In the genomic region with DNA sequence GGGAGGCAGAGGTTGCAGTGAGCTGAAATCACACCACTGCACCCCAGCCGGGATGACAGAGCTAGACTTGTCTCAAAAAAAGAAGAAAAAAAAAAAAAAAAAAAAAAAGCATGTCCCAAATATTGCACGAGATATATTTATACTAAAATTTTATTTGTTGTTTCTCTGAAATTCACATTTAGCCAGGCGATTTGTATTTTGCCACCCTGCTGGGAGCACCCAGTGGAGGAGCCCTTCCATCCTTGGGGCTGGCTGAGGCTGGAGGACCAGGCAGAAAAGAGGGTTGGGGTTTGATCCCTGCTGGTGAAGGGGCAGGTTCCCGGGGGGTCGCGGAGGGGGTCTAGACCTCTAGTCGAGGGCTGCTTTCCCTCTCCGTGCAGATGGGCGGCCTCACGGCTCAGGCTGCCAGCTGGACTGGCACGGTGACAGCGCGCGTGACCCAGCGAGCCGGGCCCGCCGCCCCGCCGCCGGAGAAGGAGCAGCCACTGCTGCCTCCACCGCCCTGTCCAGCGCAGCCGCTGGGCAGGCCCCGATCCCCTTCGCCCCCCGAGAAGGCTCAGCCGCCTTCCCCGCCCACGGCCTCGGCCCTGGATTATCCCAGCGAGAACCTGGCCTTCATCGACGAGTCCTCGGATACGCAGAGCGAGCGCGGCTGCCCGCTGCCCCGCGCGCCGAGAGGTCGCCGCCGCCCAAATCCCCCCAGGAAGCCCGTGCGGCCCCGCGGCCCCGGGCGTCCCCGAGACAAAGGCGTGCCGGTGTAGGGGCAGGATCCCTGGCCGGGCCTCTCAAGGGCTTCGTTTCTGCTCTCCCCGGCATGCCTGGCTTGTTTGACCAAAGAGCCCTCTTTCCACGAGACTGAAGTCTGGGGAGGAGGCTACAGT, we compare ENCODE assay signal across 9 cellular contexts. TPM values are rescaled to one million over a fixed set of nuclear protein-coding genes. Genes with fewer than 3 reads are reported as not detected.
A peak's percentile ranks its signal among the peaks of the same experiment; 100 is the strongest.
DNase-seq lines count a peak whose midpoint lies in the region; TF ChIP-seq lines count a peak whose summit lies in the region.
"Had no signal": no experiment of that assay in that cellular context is flagged by ENCODE, and none has a peak within 500 bp of the region (broad histone marks: within the 10 kb centered on the region; RNA-seq: fewer than 3 reads in every experiment).

No MANE protein-coding gene starts in this region.

- peaks cover 11% of the 10 kb centered on the region for H3F3A ChIP-seq in MM.1S (ENCODE audit: insufficient read depth, low read length)

- H3K27ac ChIP-seq in MM.1S (ENCODE audit: low read length), result no peak overlapping the region
- no peak overlapping the region for H3K27ac ChIP-seq in fibroblast of lung (ENCODE audit: insufficient read depth, low read length)
- H3K27ac ChIP-seq in effector memory CD4-positive, alpha-beta T cell (ENCODE audit: insufficient read depth, low read length, poor library complexity, severe bottlenecking), result no peak overlapping the region

- H3K4me3 ChIP-seq in MM.1S (ENCODE audit: low read length) (no peak overlapping the region), fibroblast of lung (replicated peaks in 1 of 4; ENCODE audit: control extremely low read depth in 1 of 4, insufficient read depth in 1 of 4, low read depth in 3 of 4, low read length in 4 of 4) (peak overlapping the region in 2 of 4 experiments; percentile 12 to 34), neuron (ENCODE audit: low read length) (peak overlapping the region; percentile 29), HAP-1 (no peak overlapping the region)
- no peak overlapping the region for H3K4me3 ChIP-seq in effector memory CD4-positive, alpha-beta T cell (ENCODE audit: insufficient read depth, low read depth, low read length, poor library complexity, severe bottlenecking)

- no peaks in the 10 kb centered on the region for H3K36me3 ChIP-seq in MM.1S (replicated peaks; ENCODE audit: insufficient read depth, low read length)
- H3K36me3 ChIP-seq in fibroblast of lung (ENCODE audit: control insufficient read depth, insufficient read depth, low read length), result no peaks in the 10 kb centered on the region
- no peaks in the 10 kb centered on the region for H3K36me3 ChIP-seq in neuron (ENCODE audit: insufficient read depth, low read length)
- H3K36me3 ChIP-seq in HAP-1 (replicated peaks), result no peaks in the 10 kb centered on the region
- no peaks in the 10 kb centered on the region for H3K36me3 ChIP-seq in effector memory CD4-positive, alpha-beta T cell (ENCODE audit: control insufficient read depth, insufficient read depth, low read length)

- H4K20me1 ChIP-seq in MM.1S (ENCODE audit: insufficient read depth, low read length), result no peaks in the 10 kb centered on the region
- H4K20me1 ChIP-seq in fibroblast of lung (ENCODE audit: control insufficient read depth, extremely low read depth, insufficient read depth, low read length), result no peaks in the 10 kb centered on the region

- in situ Hi-C loops in HAP-1 (cut with MboI; ENCODE audit: low sequenced_read_pairs), result no loop called here

- DNase-seq in AG08396 (ENCODE audit: low spot score) (peak; percentile 69), MM.1S (peak; percentile 4), fibroblast of lung (ENCODE audit: low read depth in 2 of 2) (peak in 1 of 2 donors; percentile 28), HAP-1 (ENCODE audit: low spot score in 2 of 2) (no peak), HuH-7.5 (ENCODE audit: low spot score) (no peak)
- DNase-seq in effector memory CD4-positive, alpha-beta T cell, result no peak
- no peak for DNase-seq in activated CD4-positive, alpha-beta T cell treated with anti-CD3 and anti-CD28 coated beads for 48 hours

- H3K9ac ChIP-seq in MM.1S (ENCODE audit: low read length), result no peak overlapping the region
- peak overlapping the region; percentile 28 for H3K9ac ChIP-seq in fibroblast of lung (ENCODE audit: insufficient read depth, low read length)

- H3K4me1 ChIP-seq in MM.1S (ENCODE audit: low read length), result peaks cover 16% of the 10 kb centered on the region
- peaks cover 6% of the 10 kb centered on the region for H3K4me1 ChIP-seq in fibroblast of lung (ENCODE audit: control insufficient read depth, extremely low read depth, insufficient read depth, low read length)
- H3K4me1 ChIP-seq in neuron (ENCODE audit: insufficient read depth, low read length), result peaks cover 27% of the 10 kb centered on the region
- H3K4me1 ChIP-seq in HAP-1, result peaks cover 7% of the 10 kb centered on the region; the same call in 1 of the 2 replicates
- peaks cover 37% of the 10 kb centered on the region for H3K4me1 ChIP-seq in effector memory CD4-positive, alpha-beta T cell (ENCODE audit: control insufficient read depth, insufficient read depth, low read length, poor library complexity, severe bottlenecking)

- H3K27me3 ChIP-seq in MM.1S (replicated peaks; ENCODE audit: insufficient read depth, low read length) (peaks cover 71% of the 10 kb centered on the region), fibroblast of lung (ENCODE audit: control insufficient read depth, insufficient read depth, low read length) (peaks cover 46% of the 10 kb centered on the region), neuron (ENCODE audit: insufficient read depth, low read length) (peaks cover 50% of the 10 kb centered on the region), HAP-1 (ENCODE audit: low read depth) (peaks cover 38% of the 10 kb centered on the region)
- peaks cover 64% of the 10 kb centered on the region for H3K27me3 ChIP-seq in effector memory CD4-positive, alpha-beta T cell (replicated peaks; ENCODE audit: control insufficient read depth, insufficient read depth, low read length, poor library complexity, severe bottlenecking)

- no peaks in the 10 kb centered on the region for H3K9me3 ChIP-seq in MM.1S (replicated peaks; ENCODE audit: insufficient read depth, low read length)
- H3K9me3 ChIP-seq in fibroblast of lung (ENCODE audit: control insufficient read depth, insufficient read depth, low read depth, low read length), result no peaks in the 10 kb centered on the region
- H3K9me3 ChIP-seq in neuron (ENCODE audit: low read length), result no peaks in the 10 kb centered on the region
- no peaks in the 10 kb centered on the region for H3K9me3 ChIP-seq in HAP-1
- H3K9me3 ChIP-seq in effector memory CD4-positive, alpha-beta T cell (ENCODE audit: control insufficient read depth, low read length), result no peaks in the 10 kb centered on the region

- H3K4me2 ChIP-seq in MM.1S (ENCODE audit: low read depth, low read length) (no peak overlapping the region), fibroblast of lung (ENCODE audit: extremely low read depth, insufficient read depth, low read length) (peak overlapping the region; percentile 73)

- H3K9me2 ChIP-seq in MM.1S (replicated peaks; ENCODE audit: insufficient read depth, low read length), result no peaks in the 10 kb centered on the region

- no peaks in the 10 kb centered on the region for H3K79me2 ChIP-seq in MM.1S (ENCODE audit: low read length)
- no peaks in the 10 kb centered on the region for H3K79me2 ChIP-seq in fibroblast of lung (ENCODE audit: control insufficient read depth, insufficient read depth, low read length)

- H2AFZ ChIP-seq in MM.1S (ENCODE audit: low read length) (no peak overlapping the region), fibroblast of lung (ENCODE audit: low read length) (peak overlapping the region; percentile 30), neuron (ENCODE audit: low read depth, low read length) (peak overlapping the region; percentile 77)

- no peak for TF ChIP-seq CTCF in MM.1S (IDR thresholded peaks at IDR 0.05; ENCODE audit: low read length)
- no peak for TF ChIP-seq CTCF in fibroblast of lung (conservative IDR thresholded peaks at IDR 0.05 in 1 of 2, IDR thresholded peaks at IDR 0.05 in 1 of 2; ENCODE audit: low read depth in 1 of 2, low read length in 2 of 2)

RNA-seq across cellular contexts. Expression of a gene that starts 1.0 kb away (rescaled TPM):
- total RNA-seq in fibroblast of lung, result 0.33 and 1.0 TPM in 2 replicates
- polyA plus RNA-seq in fibroblast of lung, result 0.09 TPM in 1 of 2 replicates, not detected in the other
- not detected in 2 replicates for polyA plus RNA-seq in fibroblast of lung (2012)
- polyA minus RNA-seq in fibroblast of lung (ENCODE audit: low replicate concordance), result not detected in 2 replicates
- total RNA-seq: glomerular endothelial cell had no signal

RNA-seq across cellular contexts. Expression of a gene that starts 6.1 kb away (rescaled TPM):
- total RNA-seq in fibroblast of lung, result 32.4 and 32.5 TPM in 2 replicates
- 6.7 and 8.1 TPM in 2 replicates for polyA plus RNA-seq in fibroblast of lung
- 9.7 and 15.2 TPM in 2 replicates for polyA plus RNA-seq in fibroblast of lung (2012)
- polyA minus RNA-seq in fibroblast of lung (ENCODE audit: low replicate concordance), result 5.5 and 9.3 TPM in 2 replicates

RNA-seq across cellular contexts. Expression of a gene that starts 8.1 kb away (rescaled TPM):
- total RNA-seq in fibroblast of lung, result under 0.01 TPM in 1 of 2 replicates, not detected in the other
- polyA plus RNA-seq in fibroblast of lung, result not detected in 2 replicates
- polyA plus RNA-seq in fibroblast of lung (2012), result not detected in 2 replicates
- not detected in 2 replicates for polyA minus RNA-seq in fibroblast of lung (ENCODE audit: low replicate concordance)
- total RNA-seq: glomerular endothelial cell had no signal

RNA-seq across cellular contexts. Expression of a gene that starts 13.6 kb away (rescaled TPM):
- 8.2 and 10.9 TPM in 2 replicates for total RNA-seq in fibroblast of lung
- 10.7 and 11.6 TPM in 2 replicates for polyA plus RNA-seq in fibroblast of lung
- polyA plus RNA-seq in fibroblast of lung (2012), result 28.4 and 30.0 TPM in 2 replicates
- 96.4 and 99.0 TPM in 2 replicates for polyA minus RNA-seq in fibroblast of lung (ENCODE audit: low replicate concordance)

RNA-seq across cellular contexts. Expression of a gene that starts 14.7 kb away (rescaled TPM):
- total RNA-seq in fibroblast of lung, result 68.6 and 79.9 TPM in 2 replicates
- polyA plus RNA-seq in fibroblast of lung, result 31.6 and 35.7 TPM in 2 replicates
- polyA plus RNA-seq in fibroblast of lung (2012), result 69.9 and 76.8 TPM in 2 replicates
- 31.6 and 33.8 TPM in 2 replicates for polyA minus RNA-seq in fibroblast of lung (ENCODE audit: low replicate concordance)

Comparison
In these comparisons a context has a peak if more than half of its experiments do, and no peak if none do; other contexts are left out.
1. DNase-seq: peak in AG08396 (single experiment) and MM.1S (single experiment); none in HAP-1 (0 of 2), effector memory CD4-positive, alpha-beta T cell (0 of 3), HuH-7.5 (single experiment) and activated CD4-positive, alpha-beta T cell treated with anti-CD3 and anti-CD28 coated beads for 48 hours (single experiment).